Comparison of ENCODE assay signal across 1 cellular context in the genomic region with DNA sequence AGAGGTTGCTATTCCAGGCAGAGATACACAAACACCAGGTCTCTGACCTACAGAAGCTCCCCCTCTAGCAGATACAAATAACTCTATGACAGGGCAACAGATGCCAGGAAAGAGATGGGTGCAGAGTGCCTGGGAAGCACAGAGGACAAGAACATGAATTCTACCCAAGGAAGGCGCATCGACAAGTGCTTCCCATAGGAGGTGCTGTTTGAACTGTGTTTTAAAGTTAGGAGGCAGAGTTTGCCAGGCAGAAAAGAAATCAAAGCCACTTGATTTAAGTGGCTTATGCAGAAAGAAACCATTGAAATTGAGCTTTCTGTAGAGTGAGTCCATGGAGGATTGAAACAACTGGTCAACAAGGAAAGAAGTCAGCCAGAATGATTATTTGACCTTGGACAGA.
TF ChIP-seq lines count a peak whose summit lies in the region.

No MANE protein-coding gene starts in this region.

TF ChIP-seq in WTC11, 78 proteins besides CTCF, POLR2A, EP300 and RAD21 (continued from another document):
- TF ChIP-seq, protein P1, sequence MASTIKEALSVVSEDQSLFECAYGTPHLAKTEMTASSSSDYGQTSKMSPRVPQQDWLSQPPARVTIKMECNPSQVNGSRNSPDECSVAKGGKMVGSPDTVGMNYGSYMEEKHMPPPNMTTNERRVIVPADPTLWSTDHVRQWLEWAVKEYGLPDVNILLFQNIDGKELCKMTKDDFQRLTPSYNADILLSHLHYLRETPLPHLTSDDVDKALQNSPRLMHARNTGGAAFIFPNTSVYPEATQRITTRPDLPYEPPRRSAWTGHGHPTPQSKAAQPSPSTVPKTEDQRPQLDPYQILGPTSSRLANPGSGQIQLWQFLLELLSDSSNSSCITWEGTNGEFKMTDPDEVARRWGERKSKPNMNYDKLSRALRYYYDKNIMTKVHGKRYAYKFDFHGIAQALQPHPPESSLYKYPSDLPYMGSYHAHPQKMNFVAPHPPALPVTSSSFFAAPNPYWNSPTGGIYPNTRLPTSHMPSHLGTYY (CRISPR knock-in tag; IDR thresholded peaks at IDR 0.05) = no peak
- TF ChIP-seq, protein P2, sequence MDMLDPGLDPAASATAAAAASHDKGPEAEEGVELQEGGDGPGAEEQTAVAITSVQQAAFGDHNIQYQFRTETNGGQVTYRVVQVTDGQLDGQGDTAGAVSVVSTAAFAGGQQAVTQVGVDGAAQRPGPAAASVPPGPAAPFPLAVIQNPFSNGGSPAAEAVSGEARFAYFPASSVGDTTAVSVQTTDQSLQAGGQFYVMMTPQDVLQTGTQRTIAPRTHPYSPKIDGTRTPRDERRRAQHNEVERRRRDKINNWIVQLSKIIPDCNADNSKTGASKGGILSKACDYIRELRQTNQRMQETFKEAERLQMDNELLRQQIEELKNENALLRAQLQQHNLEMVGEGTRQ (CRISPR knock-in tag; IDR thresholded peaks at IDR 0.05) = no peak
- TF ChIP-seq CREB1 (CRISPR knock-in tag; IDR thresholded peaks at IDR 0.05) = no peak
- TF ChIP-seq, protein P3, sequence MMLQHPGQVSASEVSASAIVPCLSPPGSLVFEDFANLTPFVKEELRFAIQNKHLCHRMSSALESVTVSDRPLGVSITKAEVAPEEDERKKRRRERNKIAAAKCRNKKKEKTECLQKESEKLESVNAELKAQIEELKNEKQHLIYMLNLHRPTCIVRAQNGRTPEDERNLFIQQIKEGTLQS (CRISPR knock-in tag; conservative IDR thresholded peaks at IDR 0.05) = no peak
TF ChIP-seq in WTC11: peak in this region for 0.
